Comparison of ENCODE assay signal across 11 cellular contexts in the genomic region with DNA sequence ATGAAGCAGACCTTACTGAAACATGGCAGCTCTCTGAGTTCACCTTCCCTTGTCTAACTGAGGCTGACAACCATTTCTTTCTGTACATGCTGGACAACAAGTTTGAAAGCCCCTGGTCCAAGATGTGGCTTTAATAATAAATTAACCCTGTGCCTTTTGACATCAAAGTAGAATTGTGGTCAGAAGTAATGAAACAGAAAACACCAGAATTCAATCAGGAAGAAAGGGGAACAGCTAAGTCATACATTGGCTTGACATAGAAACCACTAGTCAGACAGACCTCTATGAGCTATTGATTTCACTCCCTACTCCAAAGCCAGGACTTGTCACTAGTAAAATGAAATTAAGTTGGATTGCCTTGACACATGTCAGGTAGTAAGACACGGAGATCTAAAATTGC.
A peak's percentile ranks its signal among the peaks of the same experiment; 100 is the strongest.
DNase-seq lines count a peak whose midpoint lies in the region; ATAC-seq and TF ChIP-seq lines count a peak whose summit lies in the region.
"Had no signal": no experiment of that assay in that cellular context is flagged by ENCODE, and none has a peak within 500 bp of the region (broad histone marks: within the 10 kb centered on the region; RNA-seq: fewer than 3 reads in every experiment).

No MANE protein-coding gene starts in this region.

- TF ChIP-seq POLR2A in testis (IDR thresholded peaks at IDR 0.05): no peak

- H3K27me3 ChIP-seq in testis: no peaks in the 10 kb centered on the region
- H3K27me3 ChIP-seq: MG63 had no signal

- ATAC-seq in GM19043 (IDR thresholded peaks at IDR 0.05; ENCODE audit: low read depth, unreplicated experiment) (peak; percentile 80), GM21723 (IDR thresholded peaks at IDR 0.05; ENCODE audit: unreplicated experiment) (peak; percentile 53), HG03103 (IDR thresholded peaks at IDR 0.05; ENCODE audit: low read depth, unreplicated experiment) (peak; percentile 62), T-helper 17 cell (no peak)
- ATAC-seq in stimulated activated memory B cell treated with anti-CD40 and anti-IgM and Interleukin-4, amounts not matched to agents 10 μg/mL and 1 μg/mL and 100 μg/mL, for 72 hours: no peak

- no peak overlapping the region for H3K27ac ChIP-seq in testis

- 59 to 91% methylated on average over 1 of the region's 1 CpG for whole genome bisulfite sequencing in testis, 2 donors

- intact Hi-C loops in testis (cut with DNase I; ENCODE audit: low total_unique reads): no loop called here

- no peak overlapping the region for H3K4me3 Mint-ChIP-seq in stimulated activated memory B cell treated with anti-CD40 and anti-IgM and Interleukin-4, amounts not matched to agents 10 μg/mL and 1 μg/mL and 100 μg/mL, for 72 hours
- no peak overlapping the region for H3K4me3 Mint-ChIP-seq in T-helper 17 cell

- H3K36me3 Mint-ChIP-seq in stimulated activated memory B cell treated with anti-CD40 and anti-IgM and Interleukin-4, amounts not matched to agents 10 μg/mL and 1 μg/mL and 100 μg/mL, for 72 hours: peaks cover 21% of the 10 kb centered on the region
- H3K36me3 Mint-ChIP-seq in T-helper 17 cell (ENCODE audit: low read depth): peaks cover 5% of the 10 kb centered on the region

- no peak for TF ChIP-seq CTCF in testis (IDR thresholded peaks at IDR 0.05)

- no peaks in the 10 kb centered on the region for H3K9me3 Mint-ChIP-seq in stimulated activated memory B cell treated with anti-CD40 and anti-IgM and Interleukin-4, amounts not matched to agents 10 μg/mL and 1 μg/mL and 100 μg/mL, for 72 hours

- no peak overlapping the region for H3K27ac Mint-ChIP-seq in stimulated activated memory B cell treated with anti-CD40 and anti-IgM and Interleukin-4, amounts not matched to agents 10 μg/mL and 1 μg/mL and 100 μg/mL, for 72 hours
- H3K27ac Mint-ChIP-seq in T-helper 17 cell: no peak overlapping the region

- H3K9me3 ChIP-seq in T-helper 17 cell (ENCODE audit: control insufficient read depth, low read length, poor library complexity, severe bottlenecking) (no peaks in the 10 kb centered on the region), testis (no peaks in the 10 kb centered on the region)
- H3K9me3 ChIP-seq: MG63 had no signal

- no peaks in the 10 kb centered on the region for H3K36me3 ChIP-seq in testis (ENCODE audit: low read depth, missing control alignments)
- H3K36me3 ChIP-seq: MG63 had no signal

- DNase-seq in astrocyte of the hippocampus (ENCODE audit: low read depth, low spot score) (peak; percentile 29), T-helper 17 cell (no peak), testis (no peak)
- DNase-seq: mesenchymal stem cell, MG63, NCI-H510A treated with DMSO at 0.1 percent for 48 hours, SHP77 treated with DMSO at 0.1 percent for 48 hours had no signal

- no peaks in the 10 kb centered on the region for H3K4me1 ChIP-seq in testis

- no peak overlapping the region for H3K4me3 ChIP-seq in testis
- H3K4me3 ChIP-seq: MG63 had no signal

- H3K4me1 Mint-ChIP-seq in stimulated activated memory B cell treated with anti-CD40 and anti-IgM and Interleukin-4, amounts not matched to agents 10 μg/mL and 1 μg/mL and 100 μg/mL, for 72 hours: peaks cover 21% of the 10 kb centered on the region
- peaks cover 24% of the 10 kb centered on the region for H3K4me1 Mint-ChIP-seq in T-helper 17 cell

- H3K27me3 Mint-ChIP-seq in stimulated activated memory B cell treated with anti-CD40 and anti-IgM and Interleukin-4, amounts not matched to agents 10 μg/mL and 1 μg/mL and 100 μg/mL, for 72 hours: no peaks in the 10 kb centered on the region
- H3K27me3 Mint-ChIP-seq in T-helper 17 cell: no peaks in the 10 kb centered on the region

Comparison
In these comparisons a context has a peak if more than half of its experiments do, and no peak if none do; other contexts are left out.
1. ATAC-seq: peak in GM19043 (single experiment), GM21723 (single experiment) and HG03103 (single experiment); none in stimulated activated memory B cell treated with anti-CD40 and anti-IgM and Interleukin-4, amounts not matched to agents 10 μg/mL and 1 μg/mL and 100 μg/mL, for 72 hours (single experiment) and T-helper 17 cell (single experiment).